ENCODE assay signal across 1 cellular context in genomic region chr22:20093437-20093836, GRCh38.
TF ChIP-seq lines count a peak whose summit lies in the region.

No MANE protein-coding gene starts in this region.

TF ChIP-seq in HepG2, 621 proteins besides CTCF, POLR2A, EP300 and RAD21:
- TF ChIP-seq PAWR (CRISPR knock-in tag; IDR thresholded peaks at IDR 0.05; ENCODE audit: borderline replicate concordance), result no peak
- no peak for TF ChIP-seq NFKBIZ (CRISPR knock-in tag; IDR thresholded peaks at IDR 0.05)
- no peak for TF ChIP-seq THRA (CRISPR knock-in tag; IDR thresholded peaks at IDR 0.05; ENCODE audit: borderline replicate concordance)
- no peak for TF ChIP-seq ERF (CRISPR knock-in tag; IDR thresholded peaks at IDR 0.05)
- no peak for TF ChIP-seq ZNF468 (CRISPR knock-in tag; IDR thresholded peaks at IDR 0.05)
- TF ChIP-seq ZFP1 (CRISPR knock-in tag; IDR thresholded peaks at IDR 0.05), result no peak
- TF ChIP-seq CENPBD1 (CRISPR knock-in tag; IDR thresholded peaks at IDR 0.05; ENCODE audit: borderline replicate concordance, low read depth), result no peak
- TF ChIP-seq PRMT3 (CRISPR knock-in tag; IDR thresholded peaks at IDR 0.05; ENCODE audit: borderline replicate concordance, low read depth), result no peak
- no peak for TF ChIP-seq SP5 (CRISPR knock-in tag; IDR thresholded peaks at IDR 0.05; ENCODE audit: borderline replicate concordance, low read depth)
- TF ChIP-seq ZXDC (CRISPR knock-in tag; IDR thresholded peaks at IDR 0.05), result no peak
- TF ChIP-seq ZBTB7B (CRISPR knock-in tag; IDR thresholded peaks at IDR 0.05), result no peak
- no peak for TF ChIP-seq ZNF644 (CRISPR knock-in tag; IDR thresholded peaks at IDR 0.05; ENCODE audit: low read depth)
